ENCODE assay signal across 8 cellular contexts in genomic region chr19:58278156-58279041, GRCh38. TPM values are rescaled to one million over a fixed set of nuclear protein-coding genes. Genes with fewer than 3 reads are reported as not detected.
DNase-seq lines count a peak whose midpoint lies in the region; ATAC-seq and TF ChIP-seq lines count a peak whose summit lies in the region.

Gene ZNF8, plus strand, starts transcription at chr19:58278955. Its CDS starts 127 bp downstream, at chr19:58279082.

- peak within 1 kb of the TSS; percentile 89 to 97 (median 93) for H3K27ac ChIP-seq in BLaER1 treated with 17β-estradiol and CSF1 and Interleukin-3, amounts not matched to agents 10 nM and 100 nM
- H3K27ac ChIP-seq in colonic mucosa, result peak within 1 kb of the TSS; percentile 69
- H3K27ac ChIP-seq in layer of hippocampus (ENCODE audit: low read depth, low read length), result peak within 1 kb of the TSS; percentile 84

- H3K9ac ChIP-seq in BLaER1 treated with 17β-estradiol and CSF1 and Interleukin-3, amounts not matched to agents 10 nM and 100 nM, result peak within 1 kb of the TSS; percentile 88 to 99 (median 95)
- peak within 1 kb of the TSS; percentile 69 to 77 for H3K9ac ChIP-seq in colonic mucosa (ENCODE audit: low read depth in 2 of 2, low read length in 2 of 2)

- H3K4me1 ChIP-seq in BLaER1 treated with 17β-estradiol and CSF1 and Interleukin-3, amounts not matched to agents 10 nM and 100 nM, result peaks cover 18 to 35% (median 27%) of the 10 kb centered on the region in 10 experiments
- no peaks in the 10 kb centered on the region for H3K4me1 ChIP-seq in colonic mucosa

- intact Hi-C loops in activated CD4-positive, alpha-beta T cell treated with anti-CD3 and anti-CD28 coated beads, Interleukin-2, amount 10 ng/mL, durations not matched to agents 24 days and 14 days (cut with micrococcal nuclease), result loop anchor here (1.0 to 2.0 kb wide), 7 partner anchors 27 to 188 kb away; partner anchors contain the start of genes ERVK3-1, RPS5, ZNF132 and ZNF274
- intact Hi-C loops in colonic mucosa (cut with DNase I), result no loop called here

- H3K27me3 Mint-ChIP-seq in activated CD4-positive, alpha-beta T cell treated with anti-CD3 and anti-CD28 coated beads, Interleukin-2, amount 10 ng/mL, durations not matched to agents 24 days and 14 days, result no peaks in the 10 kb centered on the region

- peaks cover 26% of the 10 kb centered on the region for H3K4me1 Mint-ChIP-seq in activated CD4-positive, alpha-beta T cell treated with anti-CD3 and anti-CD28 coated beads, Interleukin-2, amount 10 ng/mL, durations not matched to agents 24 days and 14 days

- TF ChIP-seq CTCF in colonic mucosa (IDR thresholded peaks at IDR 0.05), result no peak

- H4K20me1 ChIP-seq in BLaER1 treated with 17β-estradiol and CSF1 and Interleukin-3, amounts not matched to agents 10 nM and 100 nM, result peaks cover 0 to 23% (median 0%) of the 10 kb centered on the region in 11 experiments; a peak in 5 of 22 replicates

- DNase-seq in NCI-H526 (lab: John Stamatoyannopoulos, UW) (peak; percentile 96 to 99), colonic mucosa (peak; percentile 99)
- DNase-seq in activated CD4-positive, alpha-beta T cell treated with anti-CD3 and anti-CD28 coated beads, Interleukin-2, amount 10 ng/mL, durations not matched to agents 24 days and 14 days, result peak; percentile 99
- peak; percentile 90 to 97 (median 95) for DNase-seq in stimulated activated CD4-positive, alpha-beta T cell treated with anti-CD3 and anti-CD28 coated beads, Interleukin-1b, Interleukin-23, amount 100 ng/mL, for 24 hours (ENCODE audit: low read depth in 4 of 4, low spot score in 1 of 4)

- H3K36me3 ChIP-seq in BLaER1 treated with 17β-estradiol and CSF1 and Interleukin-3, amounts not matched to agents 10 nM and 100 nM, result peaks cover 64 to 79% (median 74%) of the 10 kb centered on the region in 11 experiments
- H3K36me3 ChIP-seq in colonic mucosa, result no peaks in the 10 kb centered on the region

- peak within 1 kb of the TSS; percentile 88 to 100 (median 95) for H3K4me2 ChIP-seq in BLaER1 treated with 17β-estradiol and CSF1 and Interleukin-3, amounts not matched to agents 10 nM and 100 nM

- H3K9me3 Mint-ChIP-seq in activated CD4-positive, alpha-beta T cell treated with anti-CD3 and anti-CD28 coated beads, Interleukin-2, amount 10 ng/mL, durations not matched to agents 24 days and 14 days, result peaks cover 26% of the 10 kb centered on the region

- peak; percentile 97 for ATAC-seq in GM19328 (IDR thresholded peaks at IDR 0.05; ENCODE audit: unreplicated experiment)
- ATAC-seq in HG03469 (IDR thresholded peaks at IDR 0.05; ENCODE audit: unreplicated experiment), result peak; percentile 95

- H3K36me3 Mint-ChIP-seq in activated CD4-positive, alpha-beta T cell treated with anti-CD3 and anti-CD28 coated beads, Interleukin-2, amount 10 ng/mL, durations not matched to agents 24 days and 14 days (ENCODE audit: low read depth), result peaks cover 78% of the 10 kb centered on the region

- peak within 1 kb of the TSS; percentile 77 to 99 (median 90) for H3K4me3 ChIP-seq in BLaER1 treated with 17β-estradiol and CSF1 and Interleukin-3, amounts not matched to agents 10 nM and 100 nM
- peak within 1 kb of the TSS; percentile 89 for H3K4me3 ChIP-seq in colonic mucosa

- peaks cover 75 to 88% (median 81%) of the 10 kb centered on the region in 11 experiments for H3K9me3 ChIP-seq in BLaER1 treated with 17β-estradiol and CSF1 and Interleukin-3, amounts not matched to agents 10 nM and 100 nM (replicated peaks in 1 of 11)
- H3K9me3 ChIP-seq in colonic mucosa, result no peaks in the 10 kb centered on the region

- H3K27ac Mint-ChIP-seq in activated CD4-positive, alpha-beta T cell treated with anti-CD3 and anti-CD28 coated beads, Interleukin-2, amount 10 ng/mL, durations not matched to agents 24 days and 14 days, result peak within 1 kb of the TSS; percentile 97

- no peaks in the 10 kb centered on the region for H3K27me3 ChIP-seq in BLaER1 treated with 17β-estradiol and CSF1 and Interleukin-3, amounts not matched to agents 10 nM and 100 nM
- no peaks in the 10 kb centered on the region for H3K27me3 ChIP-seq in colonic mucosa
- no peaks in the 10 kb centered on the region for H3K27me3 ChIP-seq in layer of hippocampus (ENCODE audit: control insufficient read depth, insufficient read depth, low read length)

- H3K4me3 Mint-ChIP-seq in activated CD4-positive, alpha-beta T cell treated with anti-CD3 and anti-CD28 coated beads, Interleukin-2, amount 10 ng/mL, durations not matched to agents 24 days and 14 days, result peak within 1 kb of the TSS; percentile 99

RNA-seq across cellular contexts. Expression of gene ZNF8, which starts in this region (rescaled TPM):
- 4.8 and 5.1 TPM in 2 replicates for total RNA-seq in activated CD4-positive, alpha-beta T cell treated with anti-CD3 and anti-CD28 coated beads, Interleukin-2, amount 10 ng/mL, durations not matched to agents 24 days and 14 days
- 1 to 10 TPM; 3.4 to 3.8 TPM for total RNA-seq in colonic mucosa

Comparison
In these comparisons a context has a peak if more than half of its experiments do, and no peak if none do; other contexts are left out.
1. Peak in every context shown above with its lines: DNase-seq, ATAC-seq, H3K4me3 ChIP-seq and H3K27ac ChIP-seq.